ENCODE assay signal across 8 cellular contexts in the genomic region with DNA sequence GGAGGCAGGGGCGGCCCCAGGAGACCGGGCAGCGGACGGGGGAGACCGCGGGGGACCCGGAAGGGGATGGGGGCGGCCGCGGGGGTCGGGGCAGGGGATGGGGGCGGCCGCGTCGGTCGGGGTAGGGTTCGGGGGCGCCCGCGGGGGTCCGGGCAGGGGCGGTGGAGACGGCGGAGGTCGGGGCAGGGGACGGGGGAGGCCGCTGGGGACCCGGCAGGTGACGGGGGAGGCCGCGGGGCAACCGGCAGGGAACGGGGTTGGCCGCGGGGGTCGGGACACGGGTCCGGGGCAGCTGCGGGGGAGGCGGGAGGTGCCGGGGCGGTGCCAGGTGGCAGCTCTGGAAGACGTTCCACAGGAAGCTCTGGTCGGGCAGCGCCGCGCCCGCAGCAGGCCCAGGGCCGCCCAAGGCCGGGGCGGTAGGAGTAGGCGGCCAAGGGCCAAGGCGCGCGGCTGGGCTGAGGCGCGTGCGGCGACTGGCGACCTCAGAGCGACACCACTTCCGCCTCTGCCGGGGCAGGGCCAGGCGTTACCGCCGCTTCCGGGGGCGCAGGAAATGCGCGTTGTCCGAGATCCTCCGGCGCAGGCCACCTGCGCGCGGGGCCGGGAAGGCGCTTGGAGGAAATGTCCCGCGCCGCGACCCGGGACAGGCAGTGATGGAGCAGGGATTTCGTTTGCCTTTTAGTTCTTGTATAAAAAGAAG. TPM values are rescaled to one million over a fixed set of nuclear protein-coding genes. Genes with fewer than 3 reads are reported as not detected.
A peak's percentile ranks its signal among the peaks of the same experiment; 100 is the strongest.
DNase-seq lines count a peak whose midpoint lies in the region; ATAC-seq and TF ChIP-seq lines count a peak whose summit lies in the region.
"Not testable (repeated sequence)": the region's sequence is repeated elsewhere in the genome, so short reads cannot be mapped to it uniquely, and the experiment has no call there.

No MANE protein-coding gene starts in this region.

- peak; percentile 62 for TF ChIP-seq POLR2A in Raji (IDR thresholded peaks at IDR 0.05; ENCODE audit: insufficient read depth, low read depth, low read length)

- not testable (repeated sequence) for H3K9me3 Mint-ChIP-seq in CD4-positive, CD25-positive, alpha-beta regulatory T cell; mesothelial cell of epicardium

- not testable (repeated sequence) for H3K27me3 ChIP-seq in CD4-positive, CD25-positive, alpha-beta regulatory T cell (ENCODE audit: control insufficient read depth, insufficient read depth, low read length)

- not testable (repeated sequence) for H3K4me3 ChIP-seq in CD4-positive, CD25-positive, alpha-beta regulatory T cell (ENCODE audit: low read depth, low read length)
- H3K4me3 ChIP-seq in fibroblast of pulmonary artery (replicated peaks; ENCODE audit: low read depth, low read length), result peak overlapping the region; percentile 50

- peak overlapping the region; percentile 76 to 86 (median 80) for H3K4me3 Mint-ChIP-seq in CD4-positive, CD25-positive, alpha-beta regulatory T cell
- H3K4me3 Mint-ChIP-seq in mesothelial cell of epicardium, result peak overlapping the region; percentile 83

- not testable (repeated sequence) for H3K36me3 Mint-ChIP-seq in CD4-positive, CD25-positive, alpha-beta regulatory T cell; mesothelial cell of epicardium

- peak; percentile 61 to 82 (median 67) for DNase-seq in CD4-positive, CD25-positive, alpha-beta regulatory T cell
- DNase-seq in activated gamma-delta T cell treated with Interleukin-2 at 50 U/mL for 16 hours (peak; percentile 66), fibroblast of pulmonary artery (ENCODE audit: low read depth) (peak; percentile 57), mesothelial cell of epicardium (ENCODE audit: low spot score in 2 of 2, unreplicated experiment in 2 of 2) (peak in 1 of 2 experiments; percentile 59)
- DNase-seq in stimulated activated CD4-positive, alpha-beta T cell treated with anti-CD3 and anti-CD28 coated beads, TNF-alpha, amount 100 ng/mL, for 4 hours (ENCODE audit: low read depth in 3 of 3), result peak; percentile 38 to 55 (median 39)

- peak overlapping the region in 1 of 3 donors; percentile 71 for H3K27ac Mint-ChIP-seq in CD4-positive, CD25-positive, alpha-beta regulatory T cell
- not testable (repeated sequence) for H3K27ac Mint-ChIP-seq in mesothelial cell of epicardium

- peaks cover 0 to 29% (median 10%) of the 10 kb centered on the region in 4 donors for H3K4me1 Mint-ChIP-seq in CD4-positive, CD25-positive, alpha-beta regulatory T cell
- not testable (repeated sequence) for H3K4me1 Mint-ChIP-seq in mesothelial cell of epicardium

- H3K27me3 Mint-ChIP-seq in CD4-positive, CD25-positive, alpha-beta regulatory T cell; mesothelial cell of epicardium (ENCODE audit: low read depth): not testable (repeated sequence)

- not testable (repeated sequence) for TF ChIP-seq CTCF in fibroblast of pulmonary artery (IDR thresholded peaks at IDR 0.05; ENCODE audit: low read length, missing control alignments); mesothelial cell of epicardium (IDR thresholded peaks at IDR 0.05; ENCODE audit: unreplicated experiment)

- not testable (repeated sequence) for H3K27ac ChIP-seq in CD4-positive, CD25-positive, alpha-beta regulatory T cell (ENCODE audit: insufficient read depth, low read length, poor library complexity, severe bottlenecking)

- H3K36me3 ChIP-seq in CD4-positive, CD25-positive, alpha-beta regulatory T cell (ENCODE audit: control insufficient read depth, insufficient read depth, low read length), result not testable (repeated sequence)

- peak; percentile 91 to 95 for ATAC-seq in CD4-positive, CD25-positive, alpha-beta regulatory T cell (ENCODE audit: low read depth in 2 of 2)
- peak; percentile 99 for ATAC-seq in GM19372 (IDR thresholded peaks at IDR 0.05; ENCODE audit: low read depth, unreplicated experiment)
- ATAC-seq in HG03108 (IDR thresholded peaks at IDR 0.05; ENCODE audit: unreplicated experiment), result peak; percentile 90

- not testable (repeated sequence) for H3K9me3 ChIP-seq in CD4-positive, CD25-positive, alpha-beta regulatory T cell (ENCODE audit: control insufficient read depth in 2 of 2, low read length in 2 of 2)

- H3K4me1 ChIP-seq in CD4-positive, CD25-positive, alpha-beta regulatory T cell (ENCODE audit: control insufficient read depth, insufficient read depth, low read length, poor library complexity, severe bottlenecking), result not testable (repeated sequence)

RNA-seq across cellular contexts. Expression of a gene that starts 45.9 kb away (rescaled TPM):
- total RNA-seq in CD4-positive, CD25-positive, alpha-beta regulatory T cell, result 139 TPM
- polyA plus RNA-seq in CD4-positive, CD25-positive, alpha-beta regulatory T cell, result 1 to 10 TPM in 3 of 4 donors, under 1 TPM in 1; 0.93 to 2.5 (median 1.7) TPM
- 45.8 to 49.1 TPM (median 47.6 TPM) in 3 replicates for total RNA-seq in mesothelial cell of epicardium
